ENCODE assay signal across 9 cellular contexts in the genomic region with DNA sequence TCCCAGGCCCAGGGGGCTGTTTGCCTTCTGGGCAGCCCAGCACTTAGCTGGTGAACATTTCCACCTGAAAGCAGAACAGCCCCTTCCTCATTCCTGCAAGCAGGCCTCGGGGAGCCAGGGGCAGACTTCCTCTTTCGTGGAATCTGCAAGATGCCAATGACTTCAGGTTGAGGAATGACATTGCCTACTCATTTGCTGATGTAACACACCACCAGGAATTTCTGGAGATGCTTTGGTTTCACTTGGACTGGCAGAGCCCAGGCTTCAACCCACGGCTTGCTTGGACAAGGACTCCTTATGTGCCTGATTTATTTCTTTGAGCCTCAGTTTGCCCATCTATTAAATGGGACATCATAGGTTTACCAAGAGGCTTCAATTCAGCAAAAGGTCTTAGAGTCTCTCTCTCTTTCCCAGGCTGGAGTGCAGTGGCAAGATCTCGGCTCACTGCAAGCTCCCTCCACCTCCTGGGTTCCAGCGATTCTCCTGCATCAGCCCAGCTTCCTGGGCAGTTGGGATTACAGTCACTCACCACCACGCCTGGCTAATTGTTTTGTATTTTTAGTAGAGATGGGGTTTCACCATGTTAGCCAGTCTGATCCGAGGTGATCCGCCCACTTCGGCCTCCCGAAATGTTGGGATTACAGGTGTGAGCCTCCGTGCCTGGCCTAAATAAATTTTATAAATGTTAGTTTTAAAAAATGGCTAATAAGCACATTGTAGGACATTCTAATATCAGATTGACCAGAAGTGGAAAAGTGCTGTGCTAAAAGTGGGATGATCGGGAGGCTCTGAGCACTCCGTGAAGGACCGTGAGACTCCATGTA. TPM values are rescaled to one million over a fixed set of nuclear protein-coding genes. Genes with fewer than 3 reads are reported as not detected.
DNase-seq lines count a peak whose midpoint lies in the region; ATAC-seq, FAIRE-seq and TF ChIP-seq lines count a peak whose summit lies in the region.
"Had no signal": no experiment of that assay in that cellular context is flagged by ENCODE, and none has a peak within 500 bp of the region (broad histone marks: within the 10 kb centered on the region; RNA-seq: fewer than 3 reads in every experiment).

No MANE protein-coding gene starts in this region.

- CTCF ChIA-PET in T-cell (lab: Charles Lee) = interaction anchor here in 1 of 2 donors (0.8 to 1.1 kb wide), 2 partner anchors 19 to 851 kb away, joined by 3 read pairs; no protein-coding TSS in a partner anchor

- H3K36me3 Mint-ChIP-seq in T-helper 1 cell treated with Interleukin-12 subunit alpha and Interleukin-12 subunit beta and Interleukin-4 antibody, amounts not matched to agents 30 μg/mL and 1 μg/mL, for 36 hours (ENCODE audit: low read depth) = peaks cover 30% of the 10 kb centered on the region
- H3K36me3 Mint-ChIP-seq in T-cell = peaks cover 27% of the 10 kb centered on the region

- H3K4me1 ChIP-seq in foreskin keratinocyte = peaks cover 13% of the 10 kb centered on the region

- DNase-seq in T-helper 1 cell (no peak), T-cell (no peak), foreskin keratinocyte (peak; percentile 95 to 97), stromal cell of bone marrow (ENCODE audit: low read depth) (peak; percentile 62), SKM-1 treated with dmso at 0.1 percent for 144 hours (lab: John Stamatoyannopoulos, UW; ENCODE audit: unreplicated experiment) (no peak), left colon (no peak), D721Med (ENCODE audit: insufficient read length, low spot score) (no peak)

- no peak for FAIRE-seq in D721Med (lab: Jason Lieb, UNC)
- FAIRE-seq: A204.1 had no signal

- no peaks in the 10 kb centered on the region for H3K27me3 Mint-ChIP-seq in T-helper 1 cell treated with Interleukin-12 subunit alpha and Interleukin-12 subunit beta and Interleukin-4 antibody, amounts not matched to agents 30 μg/mL and 1 μg/mL, for 36 hours (ENCODE audit: low read depth)
- no peaks in the 10 kb centered on the region for H3K27me3 Mint-ChIP-seq in T-cell

- H3K27ac Mint-ChIP-seq in T-helper 1 cell treated with Interleukin-12 subunit alpha and Interleukin-12 subunit beta and Interleukin-4 antibody, amounts not matched to agents 30 μg/mL and 1 μg/mL, for 36 hours = peak overlapping the region; percentile 95
- peak overlapping the region; percentile 98 to 99 for H3K27ac Mint-ChIP-seq in T-cell

- peak overlapping the region; percentile 95 for H3K4me3 Mint-ChIP-seq in T-helper 1 cell treated with Interleukin-12 subunit alpha and Interleukin-12 subunit beta and Interleukin-4 antibody, amounts not matched to agents 30 μg/mL and 1 μg/mL, for 36 hours
- peak overlapping the region; percentile 96 to 98 (median 97) for H3K4me3 Mint-ChIP-seq in T-cell

- ATAC-seq in T-cell (replicated peaks in 1 of 4) (peak in 1 of 4 experiments; percentile 0), foreskin keratinocyte (peak; percentile 22), left colon (no peak)

- POLR2A ChIA-PET in T-cell (lab: Charles Lee) = interaction anchor here in 1 of 2 donors (0.5 kb wide), 1 partner anchor 858 kb away, joined by 5 read pairs; no protein-coding TSS in a partner anchor

- H3K27me3 ChIP-seq in foreskin keratinocyte = no peaks in the 10 kb centered on the region

- TF ChIP-seq CTCF in foreskin keratinocyte (conservative IDR thresholded peaks at IDR 0.05) (no peak), D721Med (IDR thresholded peaks at IDR 0.05; ENCODE audit: insufficient read depth, missing control alignments) (no peak)

- H3K4me1 Mint-ChIP-seq in T-helper 1 cell treated with Interleukin-12 subunit alpha and Interleukin-12 subunit beta and Interleukin-4 antibody, amounts not matched to agents 30 μg/mL and 1 μg/mL, for 36 hours (ENCODE audit: low read depth) = peaks cover 58% of the 10 kb centered on the region
- H3K4me1 Mint-ChIP-seq in T-cell = peaks cover 62 to 67% (median 67%) of the 10 kb centered on the region in 3 donors

- H3K27ac ChIP-seq in foreskin keratinocyte = peak overlapping the region; percentile 69

- H3K9me3 Mint-ChIP-seq in T-helper 1 cell treated with Interleukin-12 subunit alpha and Interleukin-12 subunit beta and Interleukin-4 antibody, amounts not matched to agents 30 μg/mL and 1 μg/mL, for 36 hours = no peaks in the 10 kb centered on the region
- H3K9me3 Mint-ChIP-seq in T-cell = no peaks in the 10 kb centered on the region

- intact Hi-C loops in left colon (cut with DNase I, micrococcal nuclease) = loop anchor here in 1 of 2 donors (10.0 kb wide), 1 partner anchor 120 kb away; no protein-coding TSS in a partner anchor

RNA-seq across cellular contexts. Expression of a gene that starts 0.9 kb away (rescaled TPM):
- 100 to 1,000 TPM; 233 to 317 (median 243) TPM for total RNA-seq in T-cell
- 18.6 and 27.8 TPM in 2 replicates for total RNA-seq in foreskin keratinocyte
- polyA plus RNA-seq in foreskin keratinocyte = 9.7 and 14.5 TPM in 2 replicates
- total RNA-seq in left colon = 1 to 10 TPM; 3.3 to 8.6 TPM

Comparison
In these comparisons a context has a peak if more than half of its experiments do, and no peak if none do; other contexts are left out.
1. DNase-seq: peak in foreskin keratinocyte (2 of 2) and stromal cell of bone marrow (single experiment); none in T-helper 1 cell (0 of 5), T-cell (0 of 34), SKM-1 treated with dmso at 0.1 percent for 144 hours (single experiment), left colon (0 of 2) and D721Med (single experiment).